ENCODE assay signal across 11 cellular contexts in the genomic region with DNA sequence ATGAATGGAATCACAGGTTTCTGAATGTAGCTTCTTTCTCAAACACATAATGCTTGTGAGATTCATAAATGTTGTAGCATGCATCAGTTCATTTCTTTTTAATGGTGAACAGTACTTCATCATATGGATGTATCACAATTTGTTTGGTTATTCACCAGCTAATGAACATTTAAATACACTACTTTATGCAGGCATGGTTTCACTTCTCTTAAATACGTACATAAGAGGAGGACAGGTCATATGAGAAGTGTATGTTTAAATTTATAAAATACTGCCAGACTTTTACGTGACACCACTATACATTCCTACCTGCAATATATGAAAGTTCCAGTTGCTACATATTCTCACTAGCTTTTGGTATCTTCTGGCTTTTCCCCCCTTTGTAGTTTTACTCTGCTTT.
A peak's percentile ranks its signal among the peaks of the same experiment; 100 is the strongest.
DNase-seq lines count a peak whose midpoint lies in the region; ATAC-seq, FAIRE-seq and TF ChIP-seq lines count a peak whose summit lies in the region.
"Had no signal": no experiment of that assay in that cellular context is flagged by ENCODE, and none has a peak within 500 bp of the region (broad histone marks: within the 10 kb centered on the region; RNA-seq: fewer than 3 reads in every experiment).

No MANE protein-coding gene starts in this region.

- H3K36me3 Mint-ChIP-seq in activated naive CD8-positive, alpha-beta T cell treated with anti-CD3 and anti-CD28 coated beads for 36 hours, result peaks cover 28% of the 10 kb centered on the region

- FAIRE-seq in H54 (lab: Jason Lieb, UNC), result no peak

- DNase-seq in activated naive CD8-positive, alpha-beta T cell treated with anti-CD3 and anti-CD28 coated beads for 36 hours, result no peak
- no peak for DNase-seq in esophagus squamous epithelium (lab: John Stamatoyannopoulos, UW)
- no peak for DNase-seq in H54 (ENCODE audit: insufficient read length, low spot score)
- no peak for DNase-seq in HAP-1 (ENCODE audit: low spot score in 2 of 2)
- DNase-seq: activated CD4-positive, alpha-beta T cell treated with anti-CD3 and anti-CD28 coated beads for 1 hour; CD4-positive, alpha-beta memory T cell; Right ventricle myocardium superior had no signal

- H3K27me3 ChIP-seq in esophagus squamous epithelium, result no peaks in the 10 kb centered on the region
- no peaks in the 10 kb centered on the region for H3K27me3 ChIP-seq in HAP-1 (ENCODE audit: low read depth)

- TF ChIP-seq POLR2A in esophagus squamous epithelium (IDR thresholded peaks at IDR 0.05) (no peak), H54 (IDR thresholded peaks at IDR 0.05; ENCODE audit: low read depth, low read length) (no peak)

- no peak overlapping the region for H3K4me3 ChIP-seq in esophagus squamous epithelium
- H3K4me3 ChIP-seq in HAP-1, result no peak overlapping the region

- intact Hi-C loops in esophagus squamous epithelium (cut with DNase I), result no loop called here

- in situ Hi-C loops in HAP-1 (cut with MboI; ENCODE audit: low sequenced_read_pairs), result no loop called here

- no peaks in the 10 kb centered on the region for H3K27me3 Mint-ChIP-seq in activated naive CD8-positive, alpha-beta T cell treated with anti-CD3 and anti-CD28 coated beads for 36 hours
- H3K27me3 Mint-ChIP-seq: CD4-positive, alpha-beta memory T cell had no signal

- H3K27ac Mint-ChIP-seq in activated naive CD8-positive, alpha-beta T cell treated with anti-CD3 and anti-CD28 coated beads for 36 hours, result peak overlapping the region; percentile 51

- peaks cover 6% of the 10 kb centered on the region for H3K9me3 Mint-ChIP-seq in activated naive CD8-positive, alpha-beta T cell treated with anti-CD3 and anti-CD28 coated beads for 36 hours
- H3K9me3 Mint-ChIP-seq: CD4-positive, alpha-beta memory T cell had no signal

- H3K36me3 ChIP-seq in esophagus squamous epithelium, result peaks cover 0 to 10% (median 0%) of the 10 kb centered on the region in 3 donors
- peaks cover 4% of the 10 kb centered on the region; the same call in 1 of the 2 replicates for H3K36me3 ChIP-seq in HAP-1 (replicated peaks)

- peaks cover 13% of the 10 kb centered on the region for H3K4me1 Mint-ChIP-seq in activated naive CD8-positive, alpha-beta T cell treated with anti-CD3 and anti-CD28 coated beads for 36 hours

- TF ChIP-seq CTCF in esophagus squamous epithelium (IDR thresholded peaks at IDR 0.05), result no peak

- 67 to 69% methylated on average over 2 of the region's 2 CpGs for WGBS in esophagus squamous epithelium, 2 donors

- no peak overlapping the region for H3K27ac ChIP-seq in esophagus squamous epithelium

- H3K4me1 ChIP-seq in esophagus squamous epithelium (peaks cover 0 to 5% (median 0%) of the 10 kb centered on the region in 3 donors), HAP-1 (no peaks in the 10 kb centered on the region; the same call in 1 of the 2 replicates)

- ATAC-seq in GM18511 (IDR thresholded peaks at IDR 0.05; ENCODE audit: unreplicated experiment) (peak; percentile 88), GM21423 (IDR thresholded peaks at IDR 0.05; ENCODE audit: unreplicated experiment) (peak; percentile 74), HG03066 (IDR thresholded peaks at IDR 0.05; ENCODE audit: low read depth, unreplicated experiment) (peak; percentile 77), HG03045 (IDR thresholded peaks at IDR 0.05; ENCODE audit: unreplicated experiment) (no peak)

- H3K9me3 ChIP-seq in esophagus squamous epithelium (no peaks in the 10 kb centered on the region), HAP-1 (no peaks in the 10 kb centered on the region)

- no peak overlapping the region for H3K4me3 Mint-ChIP-seq in activated naive CD8-positive, alpha-beta T cell treated with anti-CD3 and anti-CD28 coated beads for 36 hours
- H3K4me3 Mint-ChIP-seq: CD4-positive, alpha-beta memory T cell had no signal
